In the genomic region with DNA sequence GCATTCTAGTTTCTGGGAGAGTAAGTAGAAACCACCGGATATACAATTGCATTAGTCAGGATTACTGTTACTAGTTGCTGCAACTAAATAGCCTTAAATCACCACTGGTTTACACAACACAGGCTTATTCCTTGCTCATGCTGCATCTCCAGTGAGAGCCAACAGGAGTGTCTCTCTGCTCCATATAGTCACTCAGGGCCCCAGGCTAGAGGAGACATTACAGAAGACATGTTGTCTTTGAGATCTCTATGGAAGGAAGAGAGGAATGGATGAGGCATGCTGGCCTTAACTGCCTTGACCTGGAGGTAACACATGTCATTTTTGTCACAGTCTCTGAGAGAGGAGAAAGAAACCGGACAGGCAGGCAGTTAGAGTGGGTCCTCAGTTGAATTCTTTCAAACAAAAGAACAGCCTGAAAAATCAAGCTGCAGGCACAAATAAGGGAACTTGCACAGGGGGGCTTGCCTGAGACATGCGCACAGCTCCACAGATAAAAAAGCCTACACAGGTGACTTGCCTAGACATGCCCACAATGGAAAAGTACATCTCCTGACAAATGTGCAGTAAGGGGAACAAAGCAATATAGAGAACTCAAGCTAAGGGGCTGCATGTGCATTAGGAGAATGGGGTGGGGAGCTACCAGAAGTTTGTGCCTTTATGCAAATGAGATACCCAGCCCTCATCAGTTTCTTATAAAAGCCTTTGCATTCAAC, we compare ENCODE assay signal across 1 cellular context.
TF ChIP-seq lines count a peak whose summit lies in the region.

No MANE protein-coding gene starts in this region.

TF ChIP-seq in IMR-90, 13 proteins besides CTCF, POLR2A, EP300 and RAD21:
- TF ChIP-seq MAFK (IDR thresholded peaks at IDR 0.05; ENCODE audit: low read depth, low read length) (no peak), FOS (IDR thresholded peaks at IDR 0.05; ENCODE audit: low read depth, low read length) (no peak), MXI1 (IDR thresholded peaks at IDR 0.05; ENCODE audit: borderline replicate concordance, low read depth, low read length) (no peak), RCOR1 (IDR thresholded peaks at IDR 0.05; ENCODE audit: insufficient replicate concordance, low read length) (no peak), CEBPB (IDR thresholded peaks at IDR 0.05; ENCODE audit: low read depth, low read length) (no peak), BHLHE40 (IDR thresholded peaks at IDR 0.05; ENCODE audit: low read depth, low read length) (no peak), SMC3 (IDR thresholded peaks at IDR 0.05; ENCODE audit: low read depth, low read length) (no peak), NFE2L2 (IDR thresholded peaks at IDR 0.05; ENCODE audit: low read depth, low read length) (no peak), MAZ (IDR thresholded peaks at IDR 0.05; ENCODE audit: borderline replicate concordance, low read depth, low read length) (no peak), CHD1 (IDR thresholded peaks at IDR 0.05; ENCODE audit: low read depth, low read length) (no peak), RFX5 (IDR thresholded peaks at IDR 0.05; ENCODE audit: low read depth, low read length) (no peak)
- TF ChIP-seq, protein P1, sequence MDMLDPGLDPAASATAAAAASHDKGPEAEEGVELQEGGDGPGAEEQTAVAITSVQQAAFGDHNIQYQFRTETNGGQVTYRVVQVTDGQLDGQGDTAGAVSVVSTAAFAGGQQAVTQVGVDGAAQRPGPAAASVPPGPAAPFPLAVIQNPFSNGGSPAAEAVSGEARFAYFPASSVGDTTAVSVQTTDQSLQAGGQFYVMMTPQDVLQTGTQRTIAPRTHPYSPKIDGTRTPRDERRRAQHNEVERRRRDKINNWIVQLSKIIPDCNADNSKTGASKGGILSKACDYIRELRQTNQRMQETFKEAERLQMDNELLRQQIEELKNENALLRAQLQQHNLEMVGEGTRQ (IDR thresholded peaks at IDR 0.05; ENCODE audit: low read depth, low read length), result no peak
- TF ChIP-seq, protein P2, sequence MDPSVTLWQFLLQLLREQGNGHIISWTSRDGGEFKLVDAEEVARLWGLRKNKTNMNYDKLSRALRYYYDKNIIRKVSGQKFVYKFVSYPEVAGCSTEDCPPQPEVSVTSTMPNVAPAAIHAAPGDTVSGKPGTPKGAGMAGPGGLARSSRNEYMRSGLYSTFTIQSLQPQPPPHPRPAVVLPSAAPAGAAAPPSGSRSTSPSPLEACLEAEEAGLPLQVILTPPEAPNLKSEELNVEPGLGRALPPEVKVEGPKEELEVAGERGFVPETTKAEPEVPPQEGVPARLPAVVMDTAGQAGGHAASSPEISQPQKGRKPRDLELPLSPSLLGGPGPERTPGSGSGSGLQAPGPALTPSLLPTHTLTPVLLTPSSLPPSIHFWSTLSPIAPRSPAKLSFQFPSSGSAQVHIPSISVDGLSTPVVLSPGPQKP (IDR thresholded peaks at IDR 0.05; ENCODE audit: borderline replicate concordance, low read depth, low read length), result no peak
